8 cellular contexts compared by ENCODE assay signal in genomic region chr5:60844429-60844890, GRCh38. TPM values are rescaled to one million over a fixed set of nuclear protein-coding genes. Genes with fewer than 3 reads are reported as not detected.
DNase-seq lines count a peak whose midpoint lies in the region; FAIRE-seq and TF ChIP-seq lines count a peak whose summit lies in the region.

No MANE protein-coding gene starts in this region.

- FAIRE-seq in HTR-8/SVneo (lab: Jason Lieb, UNC) = no peak

- no peak for TF ChIP-seq POLR2A in breast epithelium (IDR thresholded peaks at IDR 0.05)

- H3K4me1 ChIP-seq in breast epithelium = no peaks in the 10 kb centered on the region
- peaks cover 4 to 5% of the 10 kb centered on the region in 2 donors for H3K4me1 ChIP-seq in mucosa of rectum (ENCODE audit: control insufficient read depth in 2 of 2, insufficient read depth in 2 of 2, low read length in 2 of 2)

- DNase-seq in CD1c-positive myeloid dendritic cell (ENCODE audit: extremely low spot score) (peak; percentile 38), HTR-8/SVneo (ENCODE audit: insufficient read length, low spot score) (peak; percentile 67), breast epithelium (ENCODE audit: low spot score in 2 of 2) (no peak), SIG-M5 treated with dmso at 0.1 percent for 504 hours (lab: John Stamatoyannopoulos, UW; ENCODE audit: unreplicated experiment) (no peak), GM10266 (ENCODE audit: extremely low spot score) (no peak), AML-193 (lab: John Stamatoyannopoulos, UW) (no peak)
- DNase-seq in effector CD4-positive, alpha-beta T cell = no peak

- H3K4me3 ChIP-seq in breast epithelium (peak overlapping the region; percentile 54 to 86 (median 74)), mucosa of rectum (ENCODE audit: low read length in 2 of 2) (peak overlapping the region; percentile 62 to 70)

- H3K36me3 ChIP-seq in breast epithelium (no peaks in the 10 kb centered on the region), mucosa of rectum (ENCODE audit: control insufficient read depth in 2 of 2, insufficient read depth in 2 of 2, low read length in 2 of 2) (no peaks in the 10 kb centered on the region)

- H3K9ac ChIP-seq in mucosa of rectum (ENCODE audit: low read depth in 1 of 2, low read length in 2 of 2) = peak overlapping the region; percentile 52 to 61

- TF ChIP-seq CTCF in breast epithelium (IDR thresholded peaks at IDR 0.05) (no peak), GM10266 (IDR thresholded peaks at IDR 0.05; ENCODE audit: control insufficient read depth, insufficient read depth, low read depth, missing control alignments) (no peak)

- intact Hi-C loops in breast epithelium (cut with DNase I; ENCODE audit: low total_unique reads) = no loop called here

- H3K9me3 ChIP-seq in breast epithelium = no peaks in the 10 kb centered on the region
- H3K9me3 ChIP-seq in mucosa of rectum (ENCODE audit: control insufficient read depth in 2 of 2, low read length in 2 of 2) = no peaks in the 10 kb centered on the region

- H3K27ac ChIP-seq in breast epithelium (peak overlapping the region; percentile 52 to 60), mucosa of rectum (ENCODE audit: low read depth in 2 of 2, low read length in 2 of 2) (peak overlapping the region in 1 of 2 donors; percentile 46)

- H3K27me3 ChIP-seq in breast epithelium (peaks cover 0 to 6% of the 10 kb centered on the region in 2 donors), mucosa of rectum (ENCODE audit: control insufficient read depth in 2 of 2, insufficient read depth in 2 of 2, low read length in 2 of 2) (peaks cover 0 to 3% of the 10 kb centered on the region in 2 donors)

RNA-seq across cellular contexts. Expression of gene ELOVL7, which starts 0.4 kb away (rescaled TPM):
- 1 to 10 TPM; 3.9 to 7.5 (median 6.1) TPM for total RNA-seq in breast epithelium

Comparison
In these comparisons a context has a peak if more than half of its experiments do, and no peak if none do; other contexts are left out.
1. DNase-seq: peak in CD1c-positive myeloid dendritic cell (single experiment) and HTR-8/SVneo (single experiment); none in breast epithelium (0 of 2), SIG-M5 treated with dmso at 0.1 percent for 504 hours (single experiment), effector CD4-positive, alpha-beta T cell (single experiment), GM10266 (single experiment) and AML-193 (0 of 2).